In genomic region chr7:156505876-156506275, GRCh38 we compare ENCODE assay signal across 21 cellular contexts.
A peak's percentile ranks its signal among the peaks of the same experiment; 100 is the strongest.
DNase-seq lines count a peak whose midpoint lies in the region; ATAC-seq, FAIRE-seq and TF ChIP-seq lines count a peak whose summit lies in the region.
"Had no signal": no experiment of that assay in that cellular context is flagged by ENCODE, and none has a peak within 500 bp of the region (broad histone marks: within the 10 kb centered on the region; RNA-seq: fewer than 3 reads in every experiment).

No MANE protein-coding gene starts in this region.

- no peak for FAIRE-seq in kidney (lab: Jason Lieb, UNC)
- FAIRE-seq: A549, GM12878 had no signal

- H3K9me3 ChIP-seq in esophagus muscularis mucosa (peaks cover 0 to 19% (median 11%) of the 10 kb centered on the region in 4 donors), kidney (ENCODE audit: control insufficient read depth in 1 of 2, low read length in 2 of 2) (peaks cover 0 to 4% of the 10 kb centered on the region in 2 donors), thyroid gland (no peaks in the 10 kb centered on the region)
- H3K9me3 ChIP-seq: A549 had no signal

- DNase-seq in esophagus muscularis mucosa (ENCODE audit: extremely low spot score) (peak; percentile 80), kidney (no peak), thyroid gland (no peak)
- DNase-seq: AML-193; CD4-positive, alpha-beta T cell; CD8-positive, alpha-beta T cell; COR-L47; DMS 273 treated with DMSO at 0.1 percent for 48 hours; DMS153; DMS53; DMS79; DND-41; EL; GDM1 had no signal

- H3K4me3 ChIP-seq in esophagus muscularis mucosa = no peak overlapping the region
- H3K4me3 ChIP-seq in kidney (ENCODE audit: low read length in 2 of 2) = no peak overlapping the region
- no peak overlapping the region for H3K4me3 ChIP-seq in thyroid gland (replicated peaks in 1 of 3)
- H3K4me3 ChIP-seq: A549; BLaER1 treated with 17β-estradiol and CSF1 and Interleukin-3, amounts not matched to agents 10 nM and 100 nM; GM12878 had no signal

- ATAC-seq in GM18907 (IDR thresholded peaks at IDR 0.05; ENCODE audit: unreplicated experiment) (no peak), GM19455 (IDR thresholded peaks at IDR 0.05; ENCODE audit: unreplicated experiment) (no peak)
- ATAC-seq: A549; CD8-positive, alpha-beta T cell; GM12878 had no signal

- no peak for TF ChIP-seq POLR2A in esophagus muscularis mucosa (IDR thresholded peaks at IDR 0.05; ENCODE audit: low read depth)
- no peak for TF ChIP-seq POLR2A in thyroid gland (IDR thresholded peaks at IDR 0.05)

- intact Hi-C loops in esophagus muscularis mucosa (cut with DNase I) = no loop called here
- intact Hi-C loops in kidney (cut with DNase I) = no loop called here
- intact Hi-C loops in thyroid gland (cut with DNase I) = no loop called here

- TF ChIP-seq EP300 in esophagus muscularis mucosa (IDR thresholded peaks at IDR 0.05) = no peak

- TF ChIP-seq CTCF in esophagus muscularis mucosa (IDR thresholded peaks at IDR 0.05) (no peak), kidney (IDR thresholded peaks at IDR 0.05; ENCODE audit: borderline replicate concordance, extremely low read depth, insufficient read depth) (no peak), thyroid gland (IDR thresholded peaks at IDR 0.05) (no peak)

- H3K9ac ChIP-seq in kidney (ENCODE audit: low read length in 2 of 2) = no peak overlapping the region
- H3K9ac ChIP-seq: BLaER1 treated with 17β-estradiol and CSF1 and Interleukin-3, amounts not matched to agents 10 nM and 100 nM had no signal

- H3K27me3 ChIP-seq in esophagus muscularis mucosa (no peaks in the 10 kb centered on the region), thyroid gland (no peaks in the 10 kb centered on the region)
- H3K27me3 ChIP-seq: BLaER1 treated with 17β-estradiol and CSF1 and Interleukin-3, amounts not matched to agents 10 nM and 100 nM had no signal

- no peaks in the 10 kb centered on the region for H3K4me1 ChIP-seq in esophagus muscularis mucosa
- H3K4me1 ChIP-seq in kidney (ENCODE audit: control insufficient read depth in 1 of 2, insufficient read depth in 1 of 2, low read depth in 1 of 2, low read length in 2 of 2) = peaks cover 9 to 12% of the 10 kb centered on the region in 2 donors
- H3K4me1 ChIP-seq in thyroid gland = peaks cover 8 to 18% of the 10 kb centered on the region in 2 donors
- H3K4me1 ChIP-seq: A549 had no signal

- H3K27ac ChIP-seq in esophagus muscularis mucosa (replicated peaks in 1 of 4) = no peak overlapping the region
- H3K27ac ChIP-seq in kidney (ENCODE audit: low read depth in 2 of 2, low read length in 2 of 2) = peak overlapping the region; percentile 90 to 93
- peak overlapping the region in 2 of 3 donors; percentile 92 to 97 for H3K27ac ChIP-seq in thyroid gland
- H3K27ac ChIP-seq: 22Rv1; A549; BLaER1 treated with 17β-estradiol and CSF1 and Interleukin-3, amounts not matched to agents 10 nM and 100 nM; C4-2B had no signal

- 79% methylated on average over 10 of the region's 10 CpGs for WGBS in esophagus muscularis mucosa
- 85 to 93% methylated on average over 10 of the region's 10 CpGs for WGBS in thyroid gland, 2 donors

- H3K36me3 ChIP-seq in esophagus muscularis mucosa = no peaks in the 10 kb centered on the region
- no peaks in the 10 kb centered on the region for H3K36me3 ChIP-seq in kidney (ENCODE audit: control insufficient read depth in 1 of 2, insufficient read depth in 2 of 2, low read length in 2 of 2)
- no peaks in the 10 kb centered on the region for H3K36me3 ChIP-seq in thyroid gland

Comparison
In these comparisons a context has a peak if more than half of its experiments do, and no peak if none do; other contexts are left out.
1. H3K27ac ChIP-seq: peak in kidney (2 of 2) and thyroid gland (2 of 3); none in esophagus muscularis mucosa (0 of 4).